In the genomic region with DNA sequence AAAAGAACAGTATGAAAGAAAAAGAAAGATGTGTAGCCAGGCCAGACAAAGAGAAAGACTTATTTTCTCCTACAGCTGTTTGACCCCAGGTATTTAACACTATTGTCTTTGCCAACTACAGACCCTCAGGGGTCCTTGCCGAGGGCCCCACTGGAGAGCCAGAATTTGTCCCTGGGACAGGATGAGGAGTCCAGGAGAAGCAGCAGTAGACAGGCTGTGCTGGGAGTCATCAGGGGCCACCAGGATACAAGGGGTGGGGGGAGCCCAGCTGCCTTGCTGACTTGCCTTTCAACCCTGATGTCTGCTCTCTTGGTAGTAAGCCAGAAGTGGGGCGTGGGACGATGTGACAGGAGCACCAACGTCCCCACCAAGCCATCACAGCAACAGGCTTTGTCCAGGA, we compare ENCODE assay signal across 26 cellular contexts.
A peak's percentile ranks its signal among the peaks of the same experiment; 100 is the strongest.
DNase-seq lines count a peak whose midpoint lies in the region; FAIRE-seq and TF ChIP-seq lines count a peak whose summit lies in the region.
"Had no signal": no experiment of that assay in that cellular context is flagged by ENCODE, and none has a peak within 500 bp of the region (broad histone marks: within the 10 kb centered on the region; RNA-seq: fewer than 3 reads in every experiment).

No MANE protein-coding gene starts in this region.

- POLR2A ChIA-PET in HEK293 (lab: Yijun Ruan, JAX), result no interaction called here

- H3K4me3 ChIP-seq in HEK293 (ENCODE audit: low read depth, low read length) (no peak overlapping the region), ascending aorta (no peak overlapping the region), kidney (ENCODE audit: low read length in 2 of 2) (no peak overlapping the region)
- H3K4me3 ChIP-seq: GM12878, SJSA1 had no signal

- H3K27ac ChIP-seq in HEK293 (ENCODE audit: extremely low read depth, low read depth, low read length) (no peak overlapping the region), ascending aorta (no peak overlapping the region), kidney (ENCODE audit: low read depth in 2 of 2, low read length in 2 of 2) (no peak overlapping the region)
- H3K27ac ChIP-seq: SJSA1 had no signal

- no peaks in the 10 kb centered on the region for H3K9me3 ChIP-seq in HEK293 (ENCODE audit: control insufficient read depth, insufficient read depth, low read depth, low read length)
- no peaks in the 10 kb centered on the region for H3K9me3 ChIP-seq in ascending aorta
- no peaks in the 10 kb centered on the region for H3K9me3 ChIP-seq in kidney (ENCODE audit: control insufficient read depth in 1 of 2, low read length in 2 of 2)
- H3K9me3 ChIP-seq: BE2C, MG63, SJSA1 had no signal

- intact Hi-C loops in ascending aorta (cut with DNase I), result no loop called here
- intact Hi-C loops in kidney (cut with DNase I), result no loop called here

- H3K27me3 ChIP-seq in ascending aorta, result no peaks in the 10 kb centered on the region
- H3K27me3 ChIP-seq: MG63, SJSA1 had no signal

- FAIRE-seq in kidney (lab: Jason Lieb, UNC), result no peak
- FAIRE-seq: GM12878, GM19239 had no signal

- DNase-seq in NCI-H146 (lab: John Stamatoyannopoulos, UW) (peak; percentile 20), NCI-H146 treated with DMSO at 0.1 percent for 48 hours (lab: John Stamatoyannopoulos, UW; ENCODE audit: unreplicated experiment) (no peak), cerebellar cortex (ENCODE audit: low spot score) (peak; percentile 40), progenitor cell of endocrine pancreas (ENCODE audit: low spot score, unreplicated experiment) (no peak), ascending aorta (ENCODE audit: low spot score in 2 of 2) (no peak), kidney (no peak)
- DNase-seq in activated CD4-positive, alpha-beta T cell treated with anti-CD3 and anti-CD28 coated beads for 4 hours, result no peak
- DNase-seq: 8988T, ACHN, BE2C, DMS53, GDM1, H7, KG1, MG63, NCI-H1417, NCI-H187, NCI-H2081 treated with DMSO at 0.1 percent for 48 hours, NCI-H2171, NCI-H226, Right ventricle myocardium superior, RPMI8226 had no signal

- peak overlapping the region; percentile 33 for H3K27ac Mint-ChIP-seq in progenitor cell of endocrine pancreas

- no peak overlapping the region for H3K9ac ChIP-seq in kidney (ENCODE audit: low read length in 2 of 2)

- H3K4me1 ChIP-seq in HEK293 (ENCODE audit: control insufficient read depth, insufficient read depth, low read length), result no peaks in the 10 kb centered on the region
- no peaks in the 10 kb centered on the region for H3K4me1 ChIP-seq in ascending aorta
- H3K4me1 ChIP-seq in kidney (ENCODE audit: control insufficient read depth in 1 of 2, insufficient read depth in 1 of 2, low read depth in 1 of 2, low read length in 2 of 2), result no peaks in the 10 kb centered on the region
- H3K4me1 ChIP-seq: BE2C, SJSA1 had no signal

- H3K27me3 Mint-ChIP-seq in progenitor cell of endocrine pancreas, result peaks cover 8% of the 10 kb centered on the region

- no peaks in the 10 kb centered on the region for H3K4me1 Mint-ChIP-seq in progenitor cell of endocrine pancreas (ENCODE audit: low read depth)

- H3K36me3 Mint-ChIP-seq in progenitor cell of endocrine pancreas (ENCODE audit: insufficient read depth), result no peaks in the 10 kb centered on the region

- no peak for TF ChIP-seq CTCF in HEK293 (tag by site-specific recombination; IDR thresholded peaks at IDR 0.05)
- no peak for TF ChIP-seq CTCF in progenitor cell of endocrine pancreas (IDR thresholded peaks at IDR 0.05; ENCODE audit: unreplicated experiment)
- TF ChIP-seq CTCF in ascending aorta (IDR thresholded peaks at IDR 0.05), result no peak
- no peak for TF ChIP-seq CTCF in kidney (IDR thresholded peaks at IDR 0.05; ENCODE audit: borderline replicate concordance, extremely low read depth, insufficient read depth)

- CTCF ChIA-PET in HEK293 (lab: Yijun Ruan, JAX), result interaction anchor here (1.0 to 1.1 kb wide), 2 partner anchors 74 to 95 kb away, joined by 3 read pairs; no protein-coding TSS in a partner anchor

- no peak overlapping the region for H3K4me3 Mint-ChIP-seq in progenitor cell of endocrine pancreas (ENCODE audit: low read depth)

- no peaks in the 10 kb centered on the region for H3K36me3 ChIP-seq in HEK293 (ENCODE audit: control insufficient read depth in 2 of 2, insufficient read depth in 1 of 2, low read length in 2 of 2)
- no peaks in the 10 kb centered on the region for H3K36me3 ChIP-seq in ascending aorta
- no peaks in the 10 kb centered on the region for H3K36me3 ChIP-seq in kidney (ENCODE audit: control insufficient read depth in 1 of 2, insufficient read depth in 2 of 2, low read length in 2 of 2)
- H3K36me3 ChIP-seq: BE2C, MG63, SJSA1 had no signal

- H3K9me3 Mint-ChIP-seq in progenitor cell of endocrine pancreas (ENCODE audit: low read depth), result no peaks in the 10 kb centered on the region

TF ChIP-seq in HEK293, 187 proteins besides CTCF, POLR2A, EP300 and RAD21:
- TF ChIP-seq ZNF626 (tag by site-specific recombination; IDR thresholded peaks at IDR 0.05) (no peak), ZNF561 (tag by site-specific recombination; IDR thresholded peaks at IDR 0.05; ENCODE audit: borderline replicate concordance) (no peak), GLIS1 (tag by site-specific recombination; IDR thresholded peaks at IDR 0.05) (peak; percentile 11; the same call in 1 of the 2 replicates), ZNF121 (tag by site-specific recombination; IDR thresholded peaks at IDR 0.05) (no peak)
- TF ChIP-seq, protein P1, sequence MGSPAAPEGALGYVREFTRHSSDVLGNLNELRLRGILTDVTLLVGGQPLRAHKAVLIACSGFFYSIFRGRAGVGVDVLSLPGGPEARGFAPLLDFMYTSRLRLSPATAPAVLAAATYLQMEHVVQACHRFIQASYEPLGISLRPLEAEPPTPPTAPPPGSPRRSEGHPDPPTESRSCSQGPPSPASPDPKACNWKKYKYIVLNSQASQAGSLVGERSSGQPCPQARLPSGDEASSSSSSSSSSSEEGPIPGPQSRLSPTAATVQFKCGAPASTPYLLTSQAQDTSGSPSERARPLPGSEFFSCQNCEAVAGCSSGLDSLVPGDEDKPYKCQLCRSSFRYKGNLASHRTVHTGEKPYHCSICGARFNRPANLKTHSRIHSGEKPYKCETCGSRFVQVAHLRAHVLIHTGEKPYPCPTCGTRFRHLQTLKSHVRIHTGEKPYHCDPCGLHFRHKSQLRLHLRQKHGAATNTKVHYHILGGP (tag by site-specific recombination; IDR thresholded peaks at IDR 0.05), result no peak
- TF ChIP-seq, protein P2, sequence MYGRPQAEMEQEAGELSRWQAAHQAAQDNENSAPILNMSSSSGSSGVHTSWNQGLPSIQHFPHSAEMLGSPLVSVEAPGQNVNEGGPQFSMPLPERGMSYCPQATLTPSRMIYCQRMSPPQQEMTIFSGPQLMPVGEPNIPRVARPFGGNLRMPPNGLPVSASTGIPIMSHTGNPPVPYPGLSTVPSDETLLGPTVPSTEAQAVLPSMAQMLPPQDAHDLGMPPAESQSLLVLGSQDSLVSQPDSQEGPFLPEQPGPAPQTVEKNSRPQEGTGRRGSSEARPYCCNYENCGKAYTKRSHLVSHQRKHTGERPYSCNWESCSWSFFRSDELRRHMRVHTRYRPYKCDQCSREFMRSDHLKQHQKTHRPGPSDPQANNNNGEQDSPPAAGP (tag by site-specific recombination; IDR thresholded peaks at IDR 0.05), result no peak
TF ChIP-seq in HEK293: peak in this region for 1.

Comparison
In these comparisons a context has a peak if more than half of its experiments do, and no peak if none do; other contexts are left out.
1. DNase-seq: peak in NCI-H146 (single experiment) and cerebellar cortex (single experiment); none in NCI-H146 treated with DMSO at 0.1 percent for 48 hours (single experiment), progenitor cell of endocrine pancreas (single experiment), activated CD4-positive, alpha-beta T cell treated with anti-CD3 and anti-CD28 coated beads for 4 hours (0 of 2), ascending aorta (0 of 2) and kidney (single experiment).